In the genomic region with DNA sequence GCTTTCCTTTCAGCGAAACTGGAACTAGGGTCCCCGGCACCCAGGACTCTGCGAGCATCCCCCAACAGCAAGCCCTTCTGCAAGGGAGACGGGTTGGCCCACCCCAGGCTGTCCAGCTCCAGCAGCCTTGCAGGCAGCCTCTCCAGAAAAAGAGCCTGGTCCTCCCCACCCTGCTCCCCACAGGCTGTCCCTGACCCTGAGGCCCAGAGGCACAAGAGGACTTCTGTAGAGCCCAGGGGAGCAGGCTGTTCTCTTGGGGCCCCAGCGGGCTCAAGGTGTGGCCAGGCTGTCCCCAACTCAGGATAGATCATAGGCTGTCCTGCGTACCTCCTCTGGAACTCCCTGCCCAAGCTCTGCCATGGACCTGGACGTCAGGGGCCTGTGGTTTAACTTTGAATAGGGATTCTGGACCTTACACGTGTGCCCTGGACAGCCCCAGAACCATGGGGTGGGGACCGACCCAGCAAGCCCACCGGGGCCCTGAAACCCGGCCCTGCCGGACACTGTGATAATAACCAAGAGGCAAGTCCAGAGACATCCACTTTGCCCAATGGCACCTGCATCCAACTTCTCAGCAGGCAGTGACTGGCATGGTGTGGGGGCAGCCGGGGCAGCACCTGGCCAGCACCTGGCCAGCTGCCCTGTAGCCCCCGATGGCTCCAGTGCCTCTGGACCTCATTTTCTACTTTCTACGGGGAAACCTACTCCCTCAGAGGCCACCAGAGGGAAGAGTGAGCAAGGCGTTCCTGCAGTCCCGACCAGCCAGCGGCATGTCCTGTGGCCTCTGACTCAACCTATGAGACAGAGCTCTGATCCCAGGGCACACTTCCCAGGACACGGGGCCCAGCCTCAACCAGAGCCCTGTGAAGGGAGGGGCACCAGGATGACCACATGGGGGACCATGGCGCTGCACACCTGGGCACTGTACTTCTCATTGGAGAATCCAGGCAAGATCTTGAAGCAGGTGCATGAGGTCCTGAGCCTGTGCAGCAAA, we compare ENCODE assay signal across 9 cellular contexts. TPM values are rescaled to one million over a fixed set of nuclear protein-coding genes. Genes with fewer than 3 reads are reported as not detected.
A peak's percentile ranks its signal among the peaks of the same experiment; 100 is the strongest.
DNase-seq lines count a peak whose midpoint lies in the region; ATAC-seq and TF ChIP-seq lines count a peak whose summit lies in the region.
"Had no signal": no experiment of that assay in that cellular context is flagged by ENCODE, and none has a peak within 500 bp of the region (broad histone marks: within the 10 kb centered on the region; RNA-seq: fewer than 3 reads in every experiment).

No MANE protein-coding gene starts in this region.

- CTCF ChIA-PET in OCI-LY7 (lab: Charles Lee; ENCODE audit: unreplicated experiment) = no interaction called here
- CTCF ChIA-PET in activated CD4-positive, alpha-beta memory T cell treated with anti-CD3 and anti-CD28 coated beads for 36 hours (lab: Charles Lee) = interaction anchor here (0.6 kb wide), 1 partner anchor 155 kb away, joined by 3 read pairs; no protein-coding TSS in a partner anchor

- no peak overlapping the region for H3K27ac Mint-ChIP-seq in progenitor cell of endocrine pancreas
- no peak overlapping the region for H3K27ac Mint-ChIP-seq in activated CD4-positive, alpha-beta memory T cell treated with anti-CD3 and anti-CD28 coated beads for 36 hours

- TF ChIP-seq CTCF in OCI-LY7 (conservative IDR thresholded peaks at IDR 0.05; ENCODE audit: low read length) (peak; percentile 50), progenitor cell of endocrine pancreas (IDR thresholded peaks at IDR 0.05; ENCODE audit: unreplicated experiment) (peak; percentile 17)

- H3K4me2 ChIP-seq in OCI-LY7 (ENCODE audit: low read length) = no peak overlapping the region

- no peaks in the 10 kb centered on the region for H4K20me1 ChIP-seq in OCI-LY7 (ENCODE audit: insufficient read depth, low read length)

- DNase-seq in NOMO-1 treated with DMSO at 0.1 percent for 48 hours (lab: John Stamatoyannopoulos, UW; ENCODE audit: unreplicated experiment) = peak; percentile 23
- no peak for DNase-seq in NOMO-1 (lab: John Stamatoyannopoulos, UW; ENCODE audit: unreplicated experiment in 2 of 2)
- DNase-seq in OCI-LY7 (ENCODE audit: low spot score) = peak; percentile 22
- DNase-seq in epidermal melanocyte (ENCODE audit: insufficient read length, low spot score) = peak; percentile 55
- no peak for DNase-seq in progenitor cell of endocrine pancreas (ENCODE audit: low spot score, unreplicated experiment)
- no peak for DNase-seq in NCI-H1417 treated with DMSO at 0.1 percent for 48 hours (lab: John Stamatoyannopoulos, UW)
- no peak for DNase-seq in activated CD4-positive, alpha-beta memory T cell treated with anti-CD3 and anti-CD28 coated beads for 36 hours

- intact Hi-C loops in OCI-LY7 (cut with micrococcal nuclease; ENCODE audit: unreplicated experiment) = no loop called here
- intact Hi-C loops in activated CD4-positive, alpha-beta memory T cell treated with anti-CD3 and anti-CD28 coated beads for 36 hours (cut with micrococcal nuclease) = no loop called here

- H3K79me2 ChIP-seq in OCI-LY7 (ENCODE audit: insufficient read depth, low read depth, low read length) = no peaks in the 10 kb centered on the region

- H3K9me3 ChIP-seq in OCI-LY7 (ENCODE audit: low read length) = no peaks in the 10 kb centered on the region

- H3K4me3 ChIP-seq in OCI-LY7 (ENCODE audit: low read depth, low read length, poor library complexity, severe bottlenecking) = no peak overlapping the region

- H3K27ac ChIP-seq in OCI-LY7 (ENCODE audit: low read depth, low read length, poor library complexity, severe bottlenecking) = no peak overlapping the region
- H3K27ac ChIP-seq: C4-2B had no signal

- POLR2A ChIA-PET in OCI-LY7 (lab: Charles Lee) = interaction anchor here (0.6 kb wide), 1 partner anchor 157 kb away, joined by 4 read pairs; no protein-coding TSS in a partner anchor
- POLR2A ChIA-PET in activated CD4-positive, alpha-beta memory T cell treated with anti-CD3 and anti-CD28 coated beads for 36 hours (lab: Charles Lee) = no interaction called here

- H3K9me2 ChIP-seq in OCI-LY7 (ENCODE audit: insufficient read depth, low read length) = no peaks in the 10 kb centered on the region

- no peaks in the 10 kb centered on the region for H3K4me1 ChIP-seq in OCI-LY7 (ENCODE audit: insufficient read depth, low read length, poor library complexity, severe bottlenecking)

- no peak overlapping the region for H3K4me3 Mint-ChIP-seq in progenitor cell of endocrine pancreas (ENCODE audit: low read depth)
- H3K4me3 Mint-ChIP-seq in activated CD4-positive, alpha-beta memory T cell treated with anti-CD3 and anti-CD28 coated beads for 36 hours = no peak overlapping the region

- no peak overlapping the region for H2AFZ ChIP-seq in OCI-LY7 (ENCODE audit: low read length)

- no peaks in the 10 kb centered on the region for H3K4me1 Mint-ChIP-seq in progenitor cell of endocrine pancreas (ENCODE audit: low read depth)
- H3K4me1 Mint-ChIP-seq in activated CD4-positive, alpha-beta memory T cell treated with anti-CD3 and anti-CD28 coated beads for 36 hours (ENCODE audit: low read depth) = peaks cover 9% of the 10 kb centered on the region

- no peaks in the 10 kb centered on the region for H3K27me3 Mint-ChIP-seq in progenitor cell of endocrine pancreas
- no peaks in the 10 kb centered on the region for H3K27me3 Mint-ChIP-seq in activated CD4-positive, alpha-beta memory T cell treated with anti-CD3 and anti-CD28 coated beads for 36 hours

- H3K36me3 Mint-ChIP-seq in progenitor cell of endocrine pancreas (ENCODE audit: insufficient read depth) = no peaks in the 10 kb centered on the region
- H3K36me3 Mint-ChIP-seq in activated CD4-positive, alpha-beta memory T cell treated with anti-CD3 and anti-CD28 coated beads for 36 hours = no peaks in the 10 kb centered on the region

- peaks cover 7% of the 10 kb centered on the region for H3K9me3 Mint-ChIP-seq in progenitor cell of endocrine pancreas (ENCODE audit: low read depth)
- H3K9me3 Mint-ChIP-seq in activated CD4-positive, alpha-beta memory T cell treated with anti-CD3 and anti-CD28 coated beads for 36 hours = no peaks in the 10 kb centered on the region

- no TSS peak for BruUV-seq in OCI-LY7 (replicated peaks; lab: Mats Ljungman, UMichigan)

- ATAC-seq in GM21515 (IDR thresholded peaks at IDR 0.05; ENCODE audit: unreplicated experiment) = no peak

- H3K36me3 ChIP-seq in OCI-LY7 (ENCODE audit: insufficient read depth, low read length) = no peaks in the 10 kb centered on the region

RNA-seq across cellular contexts. Expression of gene TPM4, which starts 50.9 kb away (rescaled TPM):
- 111 and 134 TPM in 2 replicates for total RNA-seq in OCI-LY7 (2014; rRNA removed; shearing (Covaris generic))
- total RNA-seq in OCI-LY7 (2022) = 98.1 and 108 TPM in 2 replicates
- 275 and 300 TPM in 2 replicates for total RNA-seq in progenitor cell of endocrine pancreas
- 100 to 1,000 TPM; 497 to 515 TPM for total RNA-seq in activated CD4-positive, alpha-beta memory T cell treated with anti-CD3 and anti-CD28 coated beads for 36 hours

Comparison
In these comparisons a context has a peak if more than half of its experiments do, and no peak if none do; other contexts are left out.
1. DNase-seq: peak in NOMO-1 treated with DMSO at 0.1 percent for 48 hours (single experiment), OCI-LY7 (single experiment) and epidermal melanocyte (single experiment); none in NOMO-1 (0 of 2), progenitor cell of endocrine pancreas (single experiment), NCI-H1417 treated with DMSO at 0.1 percent for 48 hours (single experiment) and activated CD4-positive, alpha-beta memory T cell treated with anti-CD3 and anti-CD28 coated beads for 36 hours (single experiment).